Comparison of ENCODE assay signal across 10 cellular contexts in the genomic region with DNA sequence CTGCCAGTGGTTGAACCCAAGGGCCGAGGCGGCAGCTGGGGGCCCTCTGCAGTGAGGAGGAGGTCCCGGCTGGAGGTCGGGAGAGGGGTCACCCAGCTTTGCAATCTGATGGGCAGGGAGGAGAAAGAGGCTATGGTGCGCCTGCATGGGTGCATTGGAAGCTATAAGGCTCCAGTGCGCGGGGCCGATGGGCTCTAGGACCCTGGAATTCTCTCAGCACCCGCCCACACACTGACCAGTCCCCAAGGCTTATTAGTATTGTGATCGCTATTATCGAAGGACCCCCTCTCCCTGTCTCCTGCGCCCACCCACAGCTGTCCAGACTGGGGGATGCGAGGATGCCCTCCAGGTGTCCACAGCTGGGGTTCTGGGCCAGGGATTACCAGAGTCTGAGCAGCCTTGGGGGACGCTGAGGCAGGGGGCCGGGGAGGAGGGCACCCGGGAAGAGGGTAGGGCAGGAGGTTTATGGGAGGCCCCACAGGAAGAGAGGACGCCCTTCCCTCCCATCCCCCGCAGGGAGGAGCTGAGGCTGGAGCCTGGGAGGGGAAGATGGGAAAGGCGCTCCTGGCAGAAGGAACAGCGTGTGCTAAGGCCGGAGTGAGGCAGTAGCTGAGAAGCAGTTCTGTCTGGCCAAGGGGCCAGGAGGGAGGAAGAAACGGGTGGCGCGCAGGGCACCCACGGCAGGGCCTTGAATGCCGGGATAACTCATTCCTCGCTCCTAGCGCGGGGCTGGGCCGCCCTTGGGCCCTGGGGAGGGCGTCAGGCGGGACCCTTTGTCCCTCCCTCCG. TPM values are rescaled to one million over a fixed set of nuclear protein-coding genes. Genes with fewer than 3 reads are reported as not detected.
DNase-seq lines count a peak whose midpoint lies in the region; ATAC-seq and TF ChIP-seq lines count a peak whose summit lies in the region.
"Had no signal": no experiment of that assay in that cellular context is flagged by ENCODE, and none has a peak within 500 bp of the region (broad histone marks: within the 10 kb centered on the region; RNA-seq: fewer than 3 reads in every experiment).

No MANE protein-coding gene starts in this region.

- H3K36me3 ChIP-seq in HUES6 (ENCODE audit: control insufficient read depth, insufficient read depth, low read length) = no peaks in the 10 kb centered on the region

- H3K27ac ChIP-seq in HUES6 (ENCODE audit: low read depth, low read length) (peak overlapping the region; percentile 77; the same call in 1 of the 2 replicates), caudate nucleus (ENCODE audit: low read depth, low read length) (peak overlapping the region; percentile 39), temporal lobe (ENCODE audit: low read depth, low read length) (peak overlapping the region; percentile 30)

- H3K27me3 ChIP-seq in HUES6 (ENCODE audit: control insufficient read depth, insufficient read depth, low read length) = peaks cover 31% of the 10 kb centered on the region

- DNase-seq in caudate nucleus (lab: John Stamatoyannopoulos, UW) = peak in 1 of 61 donors; percentile 12
- peak; percentile 45 to 76 for DNase-seq in left colon
- no peak for DNase-seq in DMS 273 treated with DMSO at 0.1 percent for 48 hours (lab: John Stamatoyannopoulos, UW)
- no peak for DNase-seq in GM13977 (ENCODE audit: low spot score)
- DNase-seq in NCI-H524 (lab: John Stamatoyannopoulos, UW) = no peak

- H3K4me3 ChIP-seq in HUES6 (ENCODE audit: low read depth, low read length) = peak overlapping the region; percentile 76

- ATAC-seq in left colon (peak; percentile 60), GM21423 (IDR thresholded peaks at IDR 0.05; ENCODE audit: unreplicated experiment) (no peak)

- in situ Hi-C loops in GM13977 (cut with MboI; ENCODE audit: low pct_unique_long_range_greater_than_20kb, low sequenced_read_pairs, unreplicated experiment) = no loop called here

- intact Hi-C loops in left colon (cut with DNase I, micrococcal nuclease) = loop anchor here in 1 of 2 donors (5.0 kb wide), 1 partner anchor 99 kb away; no protein-coding TSS in a partner anchor

- H3K4me1 ChIP-seq in HUES6 (ENCODE audit: control insufficient read depth, insufficient read depth, low read length) = peaks cover 46% of the 10 kb centered on the region

- no peaks in the 10 kb centered on the region for H3K9me3 ChIP-seq in HUES6 (ENCODE audit: control insufficient read depth, insufficient read depth, low read depth, low read length)

- no peak for TF ChIP-seq CTCF in GM13977 (IDR thresholded peaks at IDR 0.05; ENCODE audit: extremely low read depth, insufficient read depth, missing control alignments)

- peak overlapping the region; percentile 79 for H3K9ac ChIP-seq in HUES6 (ENCODE audit: low read length)

RNA-seq across cellular contexts. Expression of a gene that starts 24.2 kb away (rescaled TPM):
- total RNA-seq in left colon = under 1 TPM in 1 of 2 donors, not detected in 1; 0.36 TPM
- not detected for total RNA-seq in temporal lobe
- total RNA-seq: lung microvascular endothelial cell, M059J had no signal

RNA-seq across cellular contexts. Expression of a gene that starts 29.2 kb away (rescaled TPM):
- total RNA-seq in left colon (10 to 100 TPM; 23.2 to 25.8 TPM), temporal lobe (11.1 TPM)

RNA-seq across cellular contexts. Expression of a gene that starts 45.2 kb away (rescaled TPM):
- 10 to 100 TPM; 17.5 to 18.3 TPM for total RNA-seq in left colon
- total RNA-seq in temporal lobe = 12.5 TPM

Comparison
In these comparisons a context has a peak if more than half of its experiments do, and no peak if none do; other contexts are left out.
1. DNase-seq: peak in left colon (2 of 2); none in DMS 273 treated with DMSO at 0.1 percent for 48 hours (single experiment), GM13977 (single experiment) and NCI-H524 (0 of 2).
2. Peak in every context shown above with its lines, with median percentiles within 50 percentile points of each other: H3K27ac ChIP-seq.